In the genomic region with DNA sequence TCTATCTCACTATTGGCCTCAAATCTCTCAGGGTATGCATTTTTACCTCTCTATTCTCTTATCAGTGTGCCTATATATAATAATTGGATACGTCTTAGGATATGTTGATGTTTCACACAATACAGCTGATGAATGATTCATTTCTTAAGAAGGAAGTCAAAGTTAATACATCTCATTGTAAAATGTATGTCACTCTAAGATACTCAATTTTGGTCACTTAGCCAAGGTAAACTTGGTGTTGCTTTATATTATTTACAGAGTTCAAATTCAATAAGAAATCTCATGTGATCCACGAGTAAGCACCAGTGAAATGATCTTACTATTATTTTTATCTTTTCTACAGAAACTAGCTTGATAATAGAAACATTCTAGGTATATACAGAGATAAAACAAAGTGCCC, we compare ENCODE assay signal across 18 cellular contexts.
"Had no signal": no experiment of that assay in that cellular context is flagged by ENCODE, and none has a peak within 500 bp of the region (broad histone marks: within the 10 kb centered on the region; RNA-seq: fewer than 3 reads in every experiment).

No MANE protein-coding gene starts in this region.

- H3K9me3 ChIP-seq: esophagus muscularis mucosa, lower lobe of right lung had no signal

- DNase-seq: effector CD8-positive, alpha-beta T cell; effector memory CD8-positive, alpha-beta T cell; endodermal cell; foreskin keratinocyte; heart right ventricle; hippocampal formation; left cardiac atrium; left lung; left ventricle myocardium superior; lower lobe of right lung; mesenchymal stem cell; mucosa of descending colon; naive B cell; naive thymus-derived CD8-positive, alpha-beta T cell had no signal

- H3K4me1 ChIP-seq: esophagus muscularis mucosa, foreskin keratinocyte, gastroesophageal sphincter, heart right ventricle, left lung, lower lobe of right lung had no signal

- H3K4me3 Mint-ChIP-seq: effector memory CD8-positive, alpha-beta T cell; endodermal cell; mesothelial cell of epicardium; naive B cell; naive thymus-derived CD8-positive, alpha-beta T cell had no signal

- ATAC-seq: effector memory CD8-positive, alpha-beta T cell; foreskin keratinocyte; gastroesophageal sphincter; heart right ventricle; left cardiac atrium; left lung; left ventricle myocardium superior; lower lobe of right lung; mucosa of descending colon; naive thymus-derived CD8-positive, alpha-beta T cell had no signal

- H3K36me3 ChIP-seq: esophagus muscularis mucosa, gastroesophageal sphincter, heart right ventricle, left lung, lower lobe of right lung had no signal

- H3K36me3 Mint-ChIP-seq: mesothelial cell of epicardium; naive B cell; naive thymus-derived CD8-positive, alpha-beta T cell had no signal

- H3K27me3 Mint-ChIP-seq: effector memory CD8-positive, alpha-beta T cell; naive B cell; naive thymus-derived CD8-positive, alpha-beta T cell had no signal

- H3K4me1 Mint-ChIP-seq: endodermal cell; mesothelial cell of epicardium; naive B cell; naive thymus-derived CD8-positive, alpha-beta T cell had no signal

- H3K27me3 ChIP-seq: esophagus muscularis mucosa, foreskin keratinocyte, gastroesophageal sphincter, heart right ventricle, left lung had no signal

- H3K27ac Mint-ChIP-seq: effector memory CD8-positive, alpha-beta T cell; endodermal cell; mesothelial cell of epicardium; naive B cell; naive thymus-derived CD8-positive, alpha-beta T cell had no signal

- H3K4me3 ChIP-seq: coronary artery, esophagus muscularis mucosa, gastroesophageal sphincter, heart right ventricle, left lung, lower lobe of right lung, mucosa of descending colon had no signal

- H3K27ac ChIP-seq: coronary artery, esophagus muscularis mucosa, foreskin keratinocyte, gastroesophageal sphincter, heart right ventricle, left lung, lower lobe of right lung had no signal
